ENCODE assay signal across 22 cellular contexts in genomic region chr6:40442591-40442990, GRCh38.
"Had no signal": no experiment of that assay in that cellular context is flagged by ENCODE, and none has a peak within 500 bp of the region (broad histone marks: within the 10 kb centered on the region; RNA-seq: fewer than 3 reads in every experiment).

No MANE protein-coding gene starts in this region.

- DNase-seq: effector CD8-positive, alpha-beta T cell; endodermal cell; foreskin fibroblast; gastrocnemius medialis; head of caudate nucleus; left ventricle myocardium superior; lower lobe of right lung; naive thymus-derived CD8-positive, alpha-beta T cell; nephron progenitor cell; nucleus accumbens; right cardiac atrium; sigmoid colon; stimulated activated CD4-positive, alpha-beta T cell treated with anti-CD3 and anti-CD28 coated beads, Interleukin-2, amount 100 ng/mL, for 24 hours; stimulated activated CD4-positive, alpha-beta T cell treated with anti-CD3 and anti-CD28 coated beads, Interleukin-4, amount 100 ng/mL, for 24 hours; stimulated activated naive CD8-positive, alpha-beta T cell treated with anti-CD3 and anti-CD28 coated beads, Interleukin-15, Interleukin-2, amounts not matched to agents 100 U/mL and 50 U/mL, for 24 hours; substantia nigra; testis; tibial artery had no signal

- H3K9me3 Mint-ChIP-seq: dendritic cell treated with granulocyte-macrophage colony-stimulating factor and Interleukin-4, amounts not matched to agents 40 ng/mL and 50 ng/mL, for 4 days; endodermal cell; naive thymus-derived CD8-positive, alpha-beta T cell; nephron progenitor cell; stimulated activated effector memory CD8-positive, alpha-beta T cell treated with anti-CD3 and anti-CD28 coated beads, Interleukin-12 subunit alpha, Interleukin-12 subunit beta, amount 100 ng/mL, for 72 hours; type B pancreatic cell had no signal

- H3K27ac Mint-ChIP-seq: dendritic cell treated with granulocyte-macrophage colony-stimulating factor and Interleukin-4, amounts not matched to agents 40 ng/mL and 50 ng/mL, for 4 days; endodermal cell; naive thymus-derived CD8-positive, alpha-beta T cell; nephron progenitor cell; stimulated activated effector memory CD8-positive, alpha-beta T cell treated with anti-CD3 and anti-CD28 coated beads, Interleukin-12 subunit alpha, Interleukin-12 subunit beta, amount 100 ng/mL, for 72 hours; type B pancreatic cell had no signal

- H3K36me3 Mint-ChIP-seq: naive thymus-derived CD8-positive, alpha-beta T cell; stimulated activated effector memory CD8-positive, alpha-beta T cell treated with anti-CD3 and anti-CD28 coated beads, Interleukin-12 subunit alpha, Interleukin-12 subunit beta, amount 100 ng/mL, for 72 hours; type B pancreatic cell had no signal

- H3K4me3 Mint-ChIP-seq: dendritic cell treated with granulocyte-macrophage colony-stimulating factor and Interleukin-4, amounts not matched to agents 40 ng/mL and 50 ng/mL, for 4 days; endodermal cell; naive thymus-derived CD8-positive, alpha-beta T cell; nephron progenitor cell; stimulated activated effector memory CD8-positive, alpha-beta T cell treated with anti-CD3 and anti-CD28 coated beads, Interleukin-12 subunit alpha, Interleukin-12 subunit beta, amount 100 ng/mL, for 72 hours; type B pancreatic cell had no signal

- ATAC-seq: esophagus mucosa; gastrocnemius medialis; left ventricle myocardium superior; lower lobe of right lung; naive thymus-derived CD8-positive, alpha-beta T cell; stimulated activated effector memory CD8-positive, alpha-beta T cell treated with anti-CD3 and anti-CD28 coated beads, Interleukin-12 subunit alpha, Interleukin-12 subunit beta, amount 100 ng/mL, for 72 hours; stimulated activated naive CD8-positive, alpha-beta T cell treated with anti-CD3 and anti-CD28 coated beads, Interleukin-15, Interleukin-2, amounts not matched to agents 100 U/mL and 50 U/mL, for 24 hours had no signal
